Comparison of ENCODE assay signal across 9 cellular contexts in the genomic region with DNA sequence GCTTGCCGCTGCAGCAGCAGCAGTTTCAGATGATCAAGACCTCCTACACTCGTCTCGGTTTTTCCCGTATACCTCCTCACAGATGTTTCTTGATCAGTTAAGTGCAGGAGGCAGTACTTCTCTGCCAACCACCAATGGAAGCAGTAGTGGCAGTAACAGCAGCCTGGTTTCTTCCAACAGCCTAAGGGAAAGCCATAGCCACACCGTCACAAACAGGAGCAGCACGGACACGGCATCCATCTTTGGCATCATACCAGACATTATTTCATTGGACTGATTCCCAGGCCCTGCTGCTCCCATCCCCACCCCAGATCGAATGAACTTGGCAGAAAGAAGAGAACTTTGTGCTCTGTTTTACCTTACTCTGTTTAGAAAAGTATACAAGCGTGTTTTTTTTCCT. TPM values are rescaled to one million over a fixed set of nuclear protein-coding genes. Genes with fewer than 3 reads are reported as not detected.
A peak's percentile ranks its signal among the peaks of the same experiment; 100 is the strongest.
DNase-seq lines count a peak whose midpoint lies in the region; ATAC-seq, FAIRE-seq and TF ChIP-seq lines count a peak whose summit lies in the region.
"Had no signal": no experiment of that assay in that cellular context is flagged by ENCODE, and none has a peak within 500 bp of the region (broad histone marks: within the 10 kb centered on the region; RNA-seq: fewer than 3 reads in every experiment).

No MANE protein-coding gene starts in this region.

- peak overlapping the region; percentile 52 for H3K9ac ChIP-seq in skeletal muscle satellite cell (ENCODE audit: low read depth, low read length)

- no peaks in the 10 kb centered on the region for H3K27me3 Mint-ChIP-seq in T-helper 17 cell

- H3K4me1 Mint-ChIP-seq in T-helper 17 cell: peaks cover 3% of the 10 kb centered on the region

- FAIRE-seq in GM12892 (lab: Jason Lieb, UNC): peak; percentile 92

- ATAC-seq in T-helper 17 cell (no peak), HG03135 (IDR thresholded peaks at IDR 0.05; ENCODE audit: unreplicated experiment) (no peak), HG03520 (IDR thresholded peaks at IDR 0.05; ENCODE audit: unreplicated experiment) (no peak)

- no peak overlapping the region for H3K4me3 Mint-ChIP-seq in T-helper 17 cell

- peaks cover 51% of the 10 kb centered on the region for H3K36me3 ChIP-seq in skeletal muscle satellite cell (ENCODE audit: insufficient read depth, low read length)

- DNase-seq in GM12892 (ENCODE audit: insufficient read length) (no peak), T-helper 17 cell (no peak), fibroblast of villous mesenchyme (ENCODE audit: low read depth) (peak; percentile 77), kidney tubule cell (ENCODE audit: low spot score) (no peak), NCI-H187 treated with DMSO at 0.1 percent for 48 hours (lab: John Stamatoyannopoulos, UW) (no peak)
- DNase-seq: NCI-H82 had no signal

- no peaks in the 10 kb centered on the region for H3K9me3 ChIP-seq in T-helper 17 cell (ENCODE audit: control insufficient read depth, low read length, poor library complexity, severe bottlenecking)
- no peaks in the 10 kb centered on the region for H3K9me3 ChIP-seq in skeletal muscle satellite cell (replicated peaks; ENCODE audit: low read length)

- peaks cover 23% of the 10 kb centered on the region for H3K4me1 ChIP-seq in skeletal muscle satellite cell (ENCODE audit: control insufficient read depth, insufficient read depth, low read length)

- TF ChIP-seq CTCF in fibroblast of villous mesenchyme (IDR thresholded peaks at IDR 0.05; ENCODE audit: insufficient read depth, low read depth, low read length): no peak

- no peak for TF ChIP-seq POLR2A in GM12892 (IDR thresholded peaks at IDR 0.05; ENCODE audit: low read depth, low read length)

- peak overlapping the region; percentile 1 for H3K4me3 ChIP-seq in fibroblast of villous mesenchyme (ENCODE audit: low read depth, low read length)
- peak overlapping the region; percentile 56 for H3K4me3 ChIP-seq in skeletal muscle satellite cell (ENCODE audit: low read length)

- H3K27me3 ChIP-seq in skeletal muscle satellite cell (ENCODE audit: control insufficient read depth, insufficient read depth, low read length): no peaks in the 10 kb centered on the region

- peak overlapping the region; percentile 47 for H3K27ac Mint-ChIP-seq in T-helper 17 cell

- peak overlapping the region; percentile 75 for H3K4me2 ChIP-seq in skeletal muscle satellite cell (ENCODE audit: low read length)

- H3K36me3 Mint-ChIP-seq in T-helper 17 cell (ENCODE audit: low read depth): peaks cover 15% of the 10 kb centered on the region

RNA-seq across cellular contexts. Expression of a gene that starts 17.6 kb away (rescaled TPM):
- polyA plus RNA-seq in GM12892 (2012; ENCODE audit: missing spikeins): 6.8 TPM
- total RNA-seq in T-helper 17 cell (1 to 10 TPM; 2.4 to 2.6 TPM), fibroblast of villous mesenchyme (1.7 and 1.9 TPM in 2 replicates)
- total RNA-seq in skeletal muscle satellite cell (2012; rRNA removed): 0.25 and 1.3 TPM in 2 replicates

RNA-seq across cellular contexts. Expression of a gene that starts 42.0 kb away (rescaled TPM):
- 27.6 TPM for polyA plus RNA-seq in GM12892 (2012; ENCODE audit: missing spikeins)
- total RNA-seq in T-helper 17 cell (10 to 100 TPM; 14.3 to 14.6 TPM), fibroblast of villous mesenchyme (15.8 and 16.8 TPM in 2 replicates)
- total RNA-seq in skeletal muscle satellite cell (2012; rRNA removed): 20.0 and 23.8 TPM in 2 replicates
